ENCODE assay signal across 2 cellular contexts in the genomic region with DNA sequence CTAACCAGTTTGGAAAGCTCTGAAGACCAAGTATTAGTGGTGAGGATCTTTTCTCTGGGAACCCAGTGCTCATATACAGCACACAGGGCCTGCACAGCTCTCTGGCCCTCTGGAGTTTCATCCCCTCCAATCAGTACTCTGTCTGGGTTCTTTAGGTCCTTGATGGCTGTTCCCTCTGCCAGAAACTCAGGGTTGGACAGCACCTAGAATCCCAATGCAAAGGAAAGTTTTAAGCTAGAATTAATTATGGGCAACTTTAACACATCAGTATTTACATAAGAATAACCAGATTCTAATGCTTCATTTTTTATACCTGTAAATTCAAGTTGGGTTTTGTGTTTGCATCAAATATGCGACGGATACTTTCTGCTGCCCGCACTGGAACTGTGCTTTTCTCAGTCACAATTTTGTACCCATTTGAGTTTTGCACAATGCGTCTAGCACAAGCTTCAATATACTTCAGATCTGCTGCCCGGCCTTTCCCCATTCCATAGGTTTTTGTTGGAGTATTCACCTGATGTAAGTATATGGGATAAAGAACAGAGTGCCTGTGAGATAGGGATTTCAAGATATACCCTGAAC.
TF ChIP-seq lines count a peak whose summit lies in the region.

No MANE protein-coding gene starts in this region.

TF ChIP-seq in IMR-90, 13 proteins besides CTCF, POLR2A, EP300 and RAD21:
- TF ChIP-seq SMC3 (IDR thresholded peaks at IDR 0.05; ENCODE audit: low read depth, low read length) (no peak), NFE2L2 (IDR thresholded peaks at IDR 0.05; ENCODE audit: low read depth, low read length) (no peak), USF2 (IDR thresholded peaks at IDR 0.05; ENCODE audit: low read depth, low read length) (no peak), RCOR1 (IDR thresholded peaks at IDR 0.05; ENCODE audit: insufficient replicate concordance, low read length) (no peak), CHD1 (IDR thresholded peaks at IDR 0.05; ENCODE audit: low read depth, low read length) (no peak), BHLHE40 (IDR thresholded peaks at IDR 0.05; ENCODE audit: low read depth, low read length) (no peak), FOS (IDR thresholded peaks at IDR 0.05; ENCODE audit: low read depth, low read length) (no peak), CEBPB (IDR thresholded peaks at IDR 0.05; ENCODE audit: low read depth, low read length) (no peak), MXI1 (IDR thresholded peaks at IDR 0.05; ENCODE audit: borderline replicate concordance, low read depth, low read length) (no peak), MAZ (IDR thresholded peaks at IDR 0.05; ENCODE audit: borderline replicate concordance, low read depth, low read length) (no peak), MAFK (IDR thresholded peaks at IDR 0.05; ENCODE audit: low read depth, low read length) (no peak), RFX5 (IDR thresholded peaks at IDR 0.05; ENCODE audit: low read depth, low read length) (no peak)
- TF ChIP-seq, protein P1, sequence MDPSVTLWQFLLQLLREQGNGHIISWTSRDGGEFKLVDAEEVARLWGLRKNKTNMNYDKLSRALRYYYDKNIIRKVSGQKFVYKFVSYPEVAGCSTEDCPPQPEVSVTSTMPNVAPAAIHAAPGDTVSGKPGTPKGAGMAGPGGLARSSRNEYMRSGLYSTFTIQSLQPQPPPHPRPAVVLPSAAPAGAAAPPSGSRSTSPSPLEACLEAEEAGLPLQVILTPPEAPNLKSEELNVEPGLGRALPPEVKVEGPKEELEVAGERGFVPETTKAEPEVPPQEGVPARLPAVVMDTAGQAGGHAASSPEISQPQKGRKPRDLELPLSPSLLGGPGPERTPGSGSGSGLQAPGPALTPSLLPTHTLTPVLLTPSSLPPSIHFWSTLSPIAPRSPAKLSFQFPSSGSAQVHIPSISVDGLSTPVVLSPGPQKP (IDR thresholded peaks at IDR 0.05; ENCODE audit: borderline replicate concordance, low read depth, low read length) = no peak

TF ChIP-seq in GM12878, 131 proteins besides CTCF, POLR2A, EP300 and RAD21:
- TF ChIP-seq ZNF207 (IDR thresholded peaks at IDR 0.05; ENCODE audit: borderline replicate concordance) (no peak), CREM (IDR thresholded peaks at IDR 0.05; ENCODE audit: low read depth) (no peak), SP1 (IDR thresholded peaks at IDR 0.05; ENCODE audit: low read depth, low read length) (no peak), RB1 (IDR thresholded peaks at IDR 0.05; ENCODE audit: borderline replicate concordance) (no peak), NFXL1 (IDR thresholded peaks at IDR 0.05; ENCODE audit: borderline replicate concordance) (no peak), SUPT20H (IDR thresholded peaks at IDR 0.05; ENCODE audit: borderline replicate concordance, control insufficient read depth, low read depth, low read length) (no peak), SIX5 (IDR thresholded peaks at IDR 0.05; ENCODE audit: low read depth, low read length, severe bottlenecking) (no peak)
